In genomic region chr2:219627105-219628100, GRCh38 we compare ENCODE assay signal across 8 cellular contexts. TPM values are rescaled to one million over a fixed set of nuclear protein-coding genes. Genes with fewer than 3 reads are reported as not detected.
A peak's percentile ranks its signal among the peaks of the same experiment; 100 is the strongest.
DNase-seq lines count a peak whose midpoint lies in the region; ATAC-seq lines count a peak whose summit lies in the region.

Gene SLC4A3, plus strand, starts transcription at chr2:219627630. Its CDS starts 363 bp downstream, at chr2:219627993.

- peaks cover 10% of the 10 kb centered on the region for H3K27me3 ChIP-seq in CD4-positive, CD25-positive, alpha-beta regulatory T cell (ENCODE audit: control insufficient read depth, insufficient read depth, low read length)
- H3K27me3 ChIP-seq in HUES48 (ENCODE audit: control insufficient read depth, insufficient read depth, low read length), result peaks cover 9% of the 10 kb centered on the region
- H3K27me3 ChIP-seq in rectal smooth muscle tissue (ENCODE audit: control insufficient read depth, insufficient read depth, low read length), result no peaks in the 10 kb centered on the region

- peaks cover 0 to 7% (median 0%) of the 10 kb centered on the region in 4 donors for H3K4me1 Mint-ChIP-seq in CD4-positive, CD25-positive, alpha-beta regulatory T cell

- no peak within 1 kb of the TSS for H3K9ac ChIP-seq in HUES48 (ENCODE audit: low read depth, low read length)
- H3K9ac ChIP-seq in rectal smooth muscle tissue (ENCODE audit: low read length), result no peak within 1 kb of the TSS

- no peaks in the 10 kb centered on the region for H3K9me3 Mint-ChIP-seq in CD4-positive, CD25-positive, alpha-beta regulatory T cell
- H3K9me3 Mint-ChIP-seq in activated naive CD4-positive, alpha-beta T cell treated with anti-CD3 and anti-CD28 coated beads, Interleukin-2, amount 50 U/mL, for 72 hours, result no peaks in the 10 kb centered on the region

- no peak within 1 kb of the TSS for H3K27ac ChIP-seq in CD4-positive, CD25-positive, alpha-beta regulatory T cell (ENCODE audit: insufficient read depth, low read length, poor library complexity, severe bottlenecking)
- no peak within 1 kb of the TSS for H3K27ac ChIP-seq in HUES48 (ENCODE audit: low read depth, low read length)
- H3K27ac ChIP-seq in rectal smooth muscle tissue (ENCODE audit: low read depth, low read length), result no peak within 1 kb of the TSS

- no peak within 1 kb of the TSS for H3K27ac Mint-ChIP-seq in CD4-positive, CD25-positive, alpha-beta regulatory T cell
- H3K27ac Mint-ChIP-seq in activated naive CD4-positive, alpha-beta T cell treated with anti-CD3 and anti-CD28 coated beads, Interleukin-2, amount 50 U/mL, for 72 hours, result no peak within 1 kb of the TSS

- H3K9me3 ChIP-seq in CD4-positive, CD25-positive, alpha-beta regulatory T cell (ENCODE audit: control insufficient read depth in 2 of 2, low read length in 2 of 2), result no peaks in the 10 kb centered on the region
- H3K9me3 ChIP-seq in HUES48 (ENCODE audit: control insufficient read depth, insufficient read depth, low read length), result no peaks in the 10 kb centered on the region

- no peak for DNase-seq in CD4-positive, CD25-positive, alpha-beta regulatory T cell
- DNase-seq in activated naive CD4-positive, alpha-beta T cell treated with anti-CD3 and anti-CD28 coated beads, Interleukin-2, amount 50 U/mL, for 72 hours (ENCODE audit: low spot score in 2 of 2), result no peak
- DNase-seq in cardiac septum (ENCODE audit: low spot score) (peak; percentile 80), cortex of kidney (lab: John Stamatoyannopoulos, UW) (no peak)

- peaks cover 4% of the 10 kb centered on the region for H3K36me3 Mint-ChIP-seq in CD4-positive, CD25-positive, alpha-beta regulatory T cell
- H3K36me3 Mint-ChIP-seq in activated naive CD4-positive, alpha-beta T cell treated with anti-CD3 and anti-CD28 coated beads, Interleukin-2, amount 50 U/mL, for 72 hours, result no peaks in the 10 kb centered on the region

- H3K27me3 Mint-ChIP-seq in CD4-positive, CD25-positive, alpha-beta regulatory T cell, result peaks cover 29% of the 10 kb centered on the region

- peak within 1 kb of the TSS in 3 of 4 donors; percentile 72 to 74 (median 74) for H3K4me3 Mint-ChIP-seq in CD4-positive, CD25-positive, alpha-beta regulatory T cell

- intact Hi-C loops in cardiac septum (cut with DNase I), result no loop called here

- H3K36me3 ChIP-seq in CD4-positive, CD25-positive, alpha-beta regulatory T cell (ENCODE audit: control insufficient read depth, insufficient read depth, low read length), result no peaks in the 10 kb centered on the region
- no peaks in the 10 kb centered on the region for H3K36me3 ChIP-seq in HUES48 (ENCODE audit: control insufficient read depth, insufficient read depth, low read length)
- H3K36me3 ChIP-seq in rectal smooth muscle tissue (ENCODE audit: control insufficient read depth, insufficient read depth, low read length), result no peaks in the 10 kb centered on the region

- peak; percentile 22 to 29 for ATAC-seq in CD4-positive, CD25-positive, alpha-beta regulatory T cell (ENCODE audit: low read depth in 2 of 2)
- peak; percentile 49 to 68 for ATAC-seq in activated naive CD4-positive, alpha-beta T cell treated with anti-CD3 and anti-CD28 coated beads, Interleukin-2, amount 50 U/mL, for 72 hours
- no peak for ATAC-seq in HG02981 (IDR thresholded peaks at IDR 0.05; ENCODE audit: unreplicated experiment)
- ATAC-seq in GM21737 (IDR thresholded peaks at IDR 0.05; ENCODE audit: unreplicated experiment), result no peak

- no peak within 1 kb of the TSS for H3K4me3 ChIP-seq in CD4-positive, CD25-positive, alpha-beta regulatory T cell (ENCODE audit: low read depth, low read length)
- peak within 1 kb of the TSS; percentile 65 for H3K4me3 ChIP-seq in HUES48 (ENCODE audit: low read depth, low read length)
- H3K4me3 ChIP-seq in rectal smooth muscle tissue (ENCODE audit: low read length), result peak within 1 kb of the TSS; percentile 65

- peaks cover 5% of the 10 kb centered on the region for H3K4me1 ChIP-seq in CD4-positive, CD25-positive, alpha-beta regulatory T cell (ENCODE audit: control insufficient read depth, insufficient read depth, low read length, poor library complexity, severe bottlenecking)
- H3K4me1 ChIP-seq in HUES48 (ENCODE audit: control insufficient read depth, insufficient read depth, low read length) (0 out of 2 replicates have a peak, but pooled peaks cover 7% of the 10 kb centered on the region), rectal smooth muscle tissue (ENCODE audit: control insufficient read depth, insufficient read depth, low read length) (peaks cover 3% of the 10 kb centered on the region)

RNA-seq across cellular contexts. Expression of gene SLC4A3, which starts in this region (rescaled TPM):
- not detected for total RNA-seq in CD4-positive, CD25-positive, alpha-beta regulatory T cell
- not detected for polyA plus RNA-seq in CD4-positive, CD25-positive, alpha-beta regulatory T cell
- total RNA-seq in activated naive CD4-positive, alpha-beta T cell treated with anti-CD3 and anti-CD28 coated beads, Interleukin-2, amount 50 U/mL, for 72 hours, result not detected
- total RNA-seq in cardiac septum, result 396 TPM

Comparison
In these comparisons a context has a peak if more than half of its experiments do, and no peak if none do; other contexts are left out.
1. RNA of gene SLC4A3 (total RNA-seq): 396 TPM in cardiac septum (single experiment); not detected in activated naive CD4-positive, alpha-beta T cell treated with anti-CD3 and anti-CD28 coated beads, Interleukin-2, amount 50 U/mL, for 72 hours and not detected in CD4-positive, CD25-positive, alpha-beta regulatory T cell (single experiment); every median in the first group is over 100 times any median in the second.
2. Peak in ATAC-seq in CD4-positive, CD25-positive, alpha-beta regulatory T cell; RNA of the gene not detected or under 1 TPM.
3. Peak in ATAC-seq in activated naive CD4-positive, alpha-beta T cell treated with anti-CD3 and anti-CD28 coated beads, Interleukin-2, amount 50 U/mL, for 72 hours; RNA of the gene not detected or under 1 TPM.